In genomic region chr11:75524576-75525432, GRCh38 we compare ENCODE assay signal across 2 cellular contexts.
TF ChIP-seq lines count a peak whose summit lies in the region.

No MANE protein-coding gene starts in this region.

TF ChIP-seq in GM23338, 12 proteins besides CTCF, POLR2A, EP300 and RAD21:
- no peak for TF ChIP-seq ZNF114 (CRISPR knock-in tag; IDR thresholded peaks at IDR 0.05)
- peak; percentile 63 for TF ChIP-seq EZH2 (IDR thresholded peaks at IDR 0.05; ENCODE audit: low read depth, unreplicated experiment)
- no peak for TF ChIP-seq JUNB (IDR thresholded peaks at IDR 0.05; ENCODE audit: unreplicated experiment)
- no peak for TF ChIP-seq REST (IDR thresholded peaks at IDR 0.05; ENCODE audit: unreplicated experiment)
- TF ChIP-seq ZNF331 (CRISPR knock-in tag; IDR thresholded peaks at IDR 0.05; ENCODE audit: low read depth), result no peak

TF ChIP-seq in K562, 482 proteins besides CTCF, POLR2A, EP300 and RAD21:
- TF ChIP-seq KAT7 (CRISPR knock-in tag; IDR thresholded peaks at IDR 0.05; ENCODE audit: borderline replicate concordance), result peak; percentile 30; the same call in 1 of the 2 replicates
- no peak for TF ChIP-seq CHD1 (IDR thresholded peaks at IDR 0.05; ENCODE audit: low read length)
- 0 out of 2 replicates have a peak, but pooled peaks have one; percentile 20 for TF ChIP-seq FOSL1 (tag; conservative IDR thresholded peaks at IDR 0.05)
- 0 out of 2 replicates have a peak, but pooled peaks have one; percentile 51 for TF ChIP-seq ZC3H4 (CRISPR knock-in tag; IDR thresholded peaks at IDR 0.05; ENCODE audit: borderline replicate concordance)
- 0 out of 2 replicates have a peak, but pooled peaks have one; percentile 28 for TF ChIP-seq ARID4B (CRISPR knock-in tag; IDR thresholded peaks at IDR 0.05)
- no peak for TF ChIP-seq CREB1 (IDR thresholded peaks at IDR 0.05)
- 0 out of 2 replicates have a peak, but pooled peaks have one; percentile 31 for TF ChIP-seq CREB1 (CRISPR knock-in tag; IDR thresholded peaks at IDR 0.05)
- TF ChIP-seq FOXA3 (CRISPR knock-in tag; conservative IDR thresholded peaks at IDR 0.05 in 1 of 2, IDR thresholded peaks at IDR 0.05 in 1 of 2), result 0 out of 4 replicates have a peak, but pooled peaks of 1 of the 2 experiments have one; percentile 7
- 0 out of 2 replicates have a peak, but pooled peaks have one; percentile 10 for TF ChIP-seq RB1 (IDR thresholded peaks at IDR 0.05; ENCODE audit: low read depth)
- TF ChIP-seq SPI1 (IDR thresholded peaks at IDR 0.05; ENCODE audit: borderline replicate concordance, low read depth, low read length), result peak; percentile 65; the same call in 1 of the 2 replicates
- TF ChIP-seq SMARCA4 (IDR thresholded peaks at IDR 0.05), result 0 out of 2 replicates have a peak, but pooled peaks have one; percentile 17
- TF ChIP-seq ATF3 (IDR thresholded peaks at IDR 0.05), result 0 out of 2 replicates have a peak, but pooled peaks have one; percentile 33
- no peak for TF ChIP-seq ATF3 (CRISPR knock-in tag; conservative IDR thresholded peaks at IDR 0.05)
- no peak for TF ChIP-seq GATAD2A (IDR thresholded peaks at IDR 0.05)
- 0 out of 2 replicates have a peak, but pooled peaks have one; percentile 37 for TF ChIP-seq ZNF511 (CRISPR knock-in tag; IDR thresholded peaks at IDR 0.05)
- 0 out of 2 replicates have a peak, but pooled peaks have one; percentile 13 for TF ChIP-seq MAX (CRISPR knock-in tag; IDR thresholded peaks at IDR 0.05)
- TF ChIP-seq RCOR1 (IDR thresholded peaks at IDR 0.05; ENCODE audit: borderline replicate concordance in 1 of 2, low read depth in 2 of 2, low read length in 2 of 2), result no peak
- TF ChIP-seq ZBTB7A (IDR thresholded peaks at IDR 0.05; ENCODE audit: borderline replicate concordance, control insufficient read depth, low read depth, low read length), result peak; percentile 62; the same call in 1 of the 2 replicates
- TF ChIP-seq PHF20 (IDR thresholded peaks at IDR 0.05; ENCODE audit: partially characterized antibody), result peak; percentile 23
- no peak for TF ChIP-seq ADNP (tag; IDR thresholded peaks at IDR 0.05)
